Comparison of ENCODE assay signal across 8 cellular contexts in genomic region chr12:4271433-4272013, GRCh38. TPM values are rescaled to one million over a fixed set of nuclear protein-coding genes. Genes with fewer than 3 reads are reported as not detected.
DNase-seq lines count a peak whose midpoint lies in the region; ATAC-seq and TF ChIP-seq lines count a peak whose summit lies in the region.

No MANE protein-coding gene starts in this region.

- peak overlapping the region; percentile 52 for H3K4me3 Mint-ChIP-seq in chondrocyte (ENCODE audit: unreplicated experiment)
- peak overlapping the region; percentile 92 for H3K4me3 Mint-ChIP-seq in natural killer cell

- H3K9me3 Mint-ChIP-seq in chondrocyte (ENCODE audit: low read depth) (no peaks in the 10 kb centered on the region), natural killer cell (no peaks in the 10 kb centered on the region)

- peaks cover 39% of the 10 kb centered on the region for H3K4me1 Mint-ChIP-seq in chondrocyte (ENCODE audit: low read depth)
- peaks cover 36 to 57% of the 10 kb centered on the region in 2 donors for H3K4me1 Mint-ChIP-seq in natural killer cell

- DNase-seq in Daoy (ENCODE audit: low read depth) (peak; percentile 32), NCI-H82 treated with DMSO at 0.1 percent for 48 hours (lab: John Stamatoyannopoulos, UW; ENCODE audit: unreplicated experiment) (peak; percentile 79), chondrocyte (ENCODE audit: low spot score) (no peak), natural killer cell (no peak), NCI-H2227 (lab: John Stamatoyannopoulos, UW; ENCODE audit: unreplicated experiment) (no peak), NAMALWA (ENCODE audit: low spot score) (no peak), NCI-H2196 treated with DMSO at 0.1 percent for 48 hours (lab: John Stamatoyannopoulos, UW; ENCODE audit: unreplicated experiment) (no peak)

- H3K27ac Mint-ChIP-seq in chondrocyte (ENCODE audit: unreplicated experiment) (no peak overlapping the region), natural killer cell (peak overlapping the region; percentile 92 to 98)

- TF ChIP-seq CTCF in chondrocyte (IDR thresholded peaks at IDR 0.05) (no peak), natural killer cell (IDR thresholded peaks at IDR 0.05) (no peak)

- peak; percentile 22 for ATAC-seq in GM21529 (IDR thresholded peaks at IDR 0.05; ENCODE audit: unreplicated experiment)
- ATAC-seq in natural killer cell, result peak in 1 of 3 donors; percentile 5

- intact Hi-C loops in natural killer cell (cut with micrococcal nuclease), result loop anchor here (1.0 to 5.0 kb wide), 3 partner anchors 70 to 399 kb away; partner anchors contain the start of gene PARP11

- H3K36me3 Mint-ChIP-seq in chondrocyte (ENCODE audit: low read depth) (peaks cover 2% of the 10 kb centered on the region), natural killer cell (no peaks in the 10 kb centered on the region)

- H3K27me3 Mint-ChIP-seq in chondrocyte (ENCODE audit: low read depth) (peaks cover 48% of the 10 kb centered on the region), natural killer cell (ENCODE audit: low read depth in 2 of 2) (peaks cover 0 to 8% of the 10 kb centered on the region in 2 donors)

RNA-seq across cellular contexts. Expression of gene CCND2, which starts 2.0 kb away (rescaled TPM):
- 44.1 and 49.5 TPM in 2 replicates for total RNA-seq in Daoy (2014; rRNA removed; shearing (Covaris generic))
- total RNA-seq in chondrocyte, result 128 to 158 TPM (median 129 TPM) in 3 replicates
- total RNA-seq in natural killer cell, result 100 to 1,000 TPM; 164 to 247 (median 228) TPM

RNA-seq across cellular contexts. Expression of gene TIGAR, which starts 49.5 kb away (rescaled TPM):
- 9.7 and 15.8 TPM in 2 replicates for total RNA-seq in Daoy (2014; rRNA removed; shearing (Covaris generic))
- total RNA-seq in chondrocyte, result 27.1 to 30.1 TPM (median 28.8 TPM) in 3 replicates
- 1 to 10 TPM; 6.1 to 7.4 (median 7.3) TPM for total RNA-seq in natural killer cell

Comparison
In these comparisons a context has a peak if more than half of its experiments do, and no peak if none do; other contexts are left out.
1. DNase-seq: peak in Daoy (single experiment) and NCI-H82 treated with DMSO at 0.1 percent for 48 hours (single experiment); none in chondrocyte (single experiment), natural killer cell (single experiment), NCI-H2227 (single experiment), NAMALWA (single experiment) and NCI-H2196 treated with DMSO at 0.1 percent for 48 hours (single experiment).